1 cellular context compared by ENCODE assay signal in the genomic region with DNA sequence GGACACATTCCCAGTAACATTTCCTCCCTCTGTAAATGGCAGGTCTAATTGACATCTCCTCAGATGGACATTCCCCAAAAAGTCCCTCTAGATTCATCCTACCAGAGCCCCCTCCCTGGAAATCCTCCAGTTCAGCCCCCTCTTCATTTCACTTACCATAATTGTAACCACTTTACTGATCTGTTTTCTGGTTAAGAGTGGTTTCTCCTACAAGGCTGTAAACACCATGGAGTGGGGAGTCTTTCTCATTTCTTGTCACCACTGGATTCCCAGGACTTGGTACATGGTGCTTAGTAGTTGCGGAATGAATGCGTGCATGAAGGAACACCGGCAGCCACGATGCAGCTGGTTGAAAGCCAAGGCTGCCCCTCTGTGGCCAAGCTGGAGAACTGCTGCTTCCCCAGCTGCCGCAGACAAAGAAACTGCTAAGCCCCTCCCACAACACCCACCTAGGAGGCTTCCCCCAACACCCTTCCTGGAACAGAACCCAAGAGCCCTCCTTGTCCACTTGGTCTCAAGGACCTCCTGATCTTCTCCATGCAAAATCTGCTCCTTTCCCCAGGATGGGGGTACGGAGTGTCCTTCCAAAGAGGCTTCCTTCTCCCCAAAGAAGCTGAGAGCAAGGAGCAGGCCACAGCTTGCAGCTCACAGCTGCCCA.
TF ChIP-seq lines count a peak whose summit lies in the region.

No MANE protein-coding gene starts in this region.

TF ChIP-seq in K562, 482 proteins besides CTCF, POLR2A, EP300 and RAD21 (continued from another document and continues in another):
- TF ChIP-seq, protein P1, sequence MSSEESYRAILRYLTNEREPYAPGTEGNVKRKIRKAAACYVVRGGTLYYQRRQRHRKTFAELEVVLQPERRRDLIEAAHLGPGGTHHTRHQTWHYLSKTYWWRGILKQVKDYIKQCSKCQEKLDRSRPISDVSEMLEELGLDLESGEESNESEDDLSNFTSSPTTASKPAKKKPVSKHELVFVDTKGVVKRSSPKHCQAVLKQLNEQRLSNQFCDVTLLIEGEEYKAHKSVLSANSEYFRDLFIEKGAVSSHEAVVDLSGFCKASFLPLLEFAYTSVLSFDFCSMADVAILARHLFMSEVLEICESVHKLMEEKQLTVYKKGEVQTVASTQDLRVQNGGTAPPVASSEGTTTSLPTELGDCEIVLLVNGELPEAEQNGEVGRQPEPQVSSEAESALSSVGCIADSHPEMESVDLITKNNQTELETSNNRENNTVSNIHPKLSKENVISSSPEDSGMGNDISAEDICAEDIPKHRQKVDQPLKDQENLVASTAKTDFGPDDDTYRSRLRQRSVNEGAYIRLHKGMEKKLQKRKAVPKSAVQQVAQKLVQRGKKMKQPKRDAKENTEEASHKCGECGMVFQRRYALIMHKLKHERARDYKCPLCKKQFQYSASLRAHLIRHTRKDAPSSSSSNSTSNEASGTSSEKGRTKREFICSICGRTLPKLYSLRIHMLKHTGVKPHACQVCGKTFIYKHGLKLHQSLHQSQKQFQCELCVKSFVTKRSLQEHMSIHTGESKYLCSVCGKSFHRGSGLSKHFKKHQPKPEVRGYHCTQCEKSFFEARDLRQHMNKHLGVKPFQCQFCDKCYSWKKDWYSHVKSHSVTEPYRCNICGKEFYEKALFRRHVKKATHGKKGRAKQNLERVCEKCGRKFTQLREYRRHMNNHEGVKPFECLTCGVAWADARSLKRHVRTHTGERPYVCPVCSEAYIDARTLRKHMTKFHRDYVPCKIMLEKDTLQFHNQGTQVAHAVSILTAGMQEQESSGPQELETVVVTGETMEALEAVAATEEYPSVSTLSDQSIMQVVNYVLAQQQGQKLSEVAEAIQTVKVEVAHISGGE (CRISPR knock-in tag; IDR thresholded peaks at IDR 0.05) = peak in 1 of 3 experiments; percentile 46; a peak in 2 of 6 replicates
- no peak for TF ChIP-seq HDAC3 (IDR thresholded peaks at IDR 0.05; ENCODE audit: borderline replicate concordance, partially characterized antibody)
- TF ChIP-seq ZNF232 (CRISPR knock-in tag; IDR thresholded peaks at IDR 0.05) = no peak
- peak; percentile 82 for TF ChIP-seq CEBPB (tag; IDR thresholded peaks at IDR 0.05)
- TF ChIP-seq RBM14 (IDR thresholded peaks at IDR 0.05; ENCODE audit: borderline replicate concordance, insufficient read depth, low read depth, low read length) = no peak
- TF ChIP-seq, protein P2, sequence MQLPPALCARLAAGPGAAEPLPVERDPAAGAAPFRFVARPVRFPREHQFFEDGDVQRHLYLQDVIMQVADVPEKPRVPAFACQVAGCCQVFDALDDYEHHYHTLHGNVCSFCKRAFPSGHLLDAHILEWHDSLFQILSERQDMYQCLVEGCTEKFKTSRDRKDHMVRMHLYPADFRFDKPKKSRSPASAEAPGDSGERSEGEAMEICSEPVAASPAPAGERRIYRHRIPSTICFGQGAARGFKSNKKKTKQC (CRISPR knock-in tag; IDR thresholded peaks at IDR 0.05) = peak; percentile 69; the same call in 1 of the 2 replicates
- peak; percentile 66; the same call in 1 of the 2 replicates for TF ChIP-seq E2F4 (CRISPR knock-in tag; IDR thresholded peaks at IDR 0.05; ENCODE audit: low read depth)
- TF ChIP-seq HES1 (IDR thresholded peaks at IDR 0.05; ENCODE audit: low read depth) = no peak
- peak; percentile 97 for TF ChIP-seq CC2D1A (IDR thresholded peaks at IDR 0.05)
- no peak for TF ChIP-seq ZFX (CRISPR knock-in tag; IDR thresholded peaks at IDR 0.05)
- TF ChIP-seq SAP30 (IDR thresholded peaks at IDR 0.05; ENCODE audit: borderline replicate concordance, insufficient read depth, low read depth, low read length, poor library complexity, severe bottlenecking) = no peak
- TF ChIP-seq ZNF449 (CRISPR knock-in tag; IDR thresholded peaks at IDR 0.05) = peak; percentile 51; the same call in 1 of the 2 replicates
- TF ChIP-seq BDP1 (IDR thresholded peaks at IDR 0.05; ENCODE audit: insufficient read depth, insufficient read length) = no peak
- TF ChIP-seq, protein P3, sequence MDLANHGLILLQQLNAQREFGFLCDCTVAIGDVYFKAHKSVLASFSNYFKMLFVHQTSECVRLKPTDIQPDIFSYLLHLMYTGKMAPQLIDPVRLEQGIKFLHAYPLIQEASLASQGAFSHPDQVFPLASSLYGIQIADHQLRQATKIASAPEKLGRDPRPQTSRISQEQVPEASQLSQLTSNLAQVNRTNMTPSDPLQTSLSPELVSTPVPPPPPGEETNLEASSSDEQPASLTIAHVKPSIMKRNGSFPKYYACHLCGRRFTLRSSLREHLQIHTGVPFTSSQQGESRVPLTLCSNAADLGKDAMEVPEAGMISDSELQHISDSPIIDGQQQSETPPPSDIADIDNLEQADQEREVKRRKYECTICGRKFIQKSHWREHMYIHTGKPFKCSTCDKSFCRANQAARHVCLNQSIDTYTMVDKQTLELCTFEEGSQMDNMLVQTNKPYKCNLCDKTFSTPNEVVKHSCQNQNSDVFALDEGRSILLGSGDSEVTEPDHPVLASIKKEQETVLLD (IDR thresholded peaks at IDR 0.05) = peak; percentile 54; the same call in 1 of the 2 replicates
- TF ChIP-seq GABPA (tag; conservative IDR thresholded peaks at IDR 0.05; ENCODE audit: low read depth) = no peak
- no peak for TF ChIP-seq TAF9B (IDR thresholded peaks at IDR 0.05; ENCODE audit: partially characterized antibody)
- TF ChIP-seq ELF4 (CRISPR knock-in tag; IDR thresholded peaks at IDR 0.05) = peak; percentile 90
- TF ChIP-seq CGGBP1 (CRISPR knock-in tag; IDR thresholded peaks at IDR 0.05) = peak; percentile 72; the same call in 1 of the 2 replicates
- TF ChIP-seq ELF1 (tag; IDR thresholded peaks at IDR 0.05) = no peak
- no peak for TF ChIP-seq NR0B1 (IDR thresholded peaks at IDR 0.05; ENCODE audit: partially characterized antibody)
- TF ChIP-seq ZNF780A (CRISPR knock-in tag; IDR thresholded peaks at IDR 0.05) = 0 out of 2 replicates have a peak, but pooled peaks have one; percentile 25
- no peak for TF ChIP-seq CBFA2T2 (conservative IDR thresholded peaks at IDR 0.05)
- no peak for TF ChIP-seq ZNF121 (CRISPR knock-in tag; conservative IDR thresholded peaks at IDR 0.05)
- TF ChIP-seq U2AF1 (optimal IDR thresholded peaks at IDR 0.05; ENCODE audit: low read depth, low read length) = no peak
- TF ChIP-seq, protein P4, sequence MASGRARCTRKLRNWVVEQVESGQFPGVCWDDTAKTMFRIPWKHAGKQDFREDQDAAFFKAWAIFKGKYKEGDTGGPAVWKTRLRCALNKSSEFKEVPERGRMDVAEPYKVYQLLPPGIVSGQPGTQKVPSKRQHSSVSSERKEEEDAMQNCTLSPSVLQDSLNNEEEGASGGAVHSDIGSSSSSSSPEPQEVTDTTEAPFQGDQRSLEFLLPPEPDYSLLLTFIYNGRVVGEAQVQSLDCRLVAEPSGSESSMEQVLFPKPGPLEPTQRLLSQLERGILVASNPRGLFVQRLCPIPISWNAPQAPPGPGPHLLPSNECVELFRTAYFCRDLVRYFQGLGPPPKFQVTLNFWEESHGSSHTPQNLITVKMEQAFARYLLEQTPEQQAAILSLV (tag; IDR thresholded peaks at IDR 0.05) = no peak; the same call in 1 of the 2 replicates
- TF ChIP-seq EP400 (IDR thresholded peaks at IDR 0.05) = no peak
- TF ChIP-seq HMGN3 (IDR thresholded peaks at IDR 0.05; ENCODE audit: borderline replicate concordance, extremely low read depth, insufficient read length, low read depth, low read length) = no peak
- TF ChIP-seq TAF7 (tag; IDR thresholded peaks at IDR 0.05) = no peak
- no peak for TF ChIP-seq PATZ1 (CRISPR knock-in tag; IDR thresholded peaks at IDR 0.05; ENCODE audit: borderline replicate concordance)
- TF ChIP-seq RB1 (IDR thresholded peaks at IDR 0.05; ENCODE audit: low read depth) = peak; percentile 99
- peak; percentile 84; the same call in 1 of the 2 replicates for TF ChIP-seq TARDBP (IDR thresholded peaks at IDR 0.05)
- TF ChIP-seq SMARCE1 (IDR thresholded peaks at IDR 0.05) = no peak
- TF ChIP-seq ZFP1 (CRISPR knock-in tag; IDR thresholded peaks at IDR 0.05) = peak; percentile 65
- peak; percentile 74; the same call in 1 of the 2 replicates for TF ChIP-seq ZNF431 (CRISPR knock-in tag; IDR thresholded peaks at IDR 0.05)
- TF ChIP-seq YBX1 (IDR thresholded peaks at IDR 0.05) = no peak
- no peak for TF ChIP-seq TRIM24 (IDR thresholded peaks at IDR 0.05)
- no peak for TF ChIP-seq ZNF274 (IDR thresholded peaks at IDR 0.05; ENCODE audit: borderline replicate concordance, low read depth, low read length)
- peak; percentile 84; the same call in 1 of the 2 replicates for TF ChIP-seq ZNF778 (CRISPR knock-in tag; IDR thresholded peaks at IDR 0.05)
- TF ChIP-seq CBX8 (IDR thresholded peaks at IDR 0.05; ENCODE audit: borderline replicate concordance, extremely low read depth, low read depth, low read length, poor library complexity, severe bottlenecking) = no peak
- TF ChIP-seq GATAD2A (IDR thresholded peaks at IDR 0.05) = no peak; the same call in none of the 2 replicates
- 0 out of 2 replicates have a peak, but pooled peaks have one; percentile 23 for TF ChIP-seq CCAR2 (IDR thresholded peaks at IDR 0.05; ENCODE audit: low read depth, low read length)
- no peak for TF ChIP-seq CBX2 (IDR thresholded peaks at IDR 0.05; ENCODE audit: insufficient read depth, low read length, poor library complexity, severe bottlenecking)
- TF ChIP-seq POLR2AphosphoS5 (IDR thresholded peaks at IDR 0.05; ENCODE audit: control insufficient read depth, insufficient read depth, low read depth, low read length) = no peak
- TF ChIP-seq FOXA1 (IDR thresholded peaks at IDR 0.05; ENCODE audit: borderline replicate concordance) = no peak
- no peak for TF ChIP-seq GATA2 (CRISPR knock-in tag; IDR thresholded peaks at IDR 0.05)
- TF ChIP-seq CREBBP (IDR thresholded peaks at IDR 0.05; ENCODE audit: low read depth, low read length) = no peak
- peak; percentile 94 for TF ChIP-seq ZBTB43 (CRISPR knock-in tag; IDR thresholded peaks at IDR 0.05)
- TF ChIP-seq ZNF77 (CRISPR knock-in tag; IDR thresholded peaks at IDR 0.05) = no peak
- peak; percentile 83 for TF ChIP-seq OTX1 (CRISPR knock-in tag; IDR thresholded peaks at IDR 0.05)
- TF ChIP-seq KLF1 (tag; IDR thresholded peaks at IDR 0.05) = no peak; the same call in 1 of the 2 replicates
- TF ChIP-seq YY1 (IDR thresholded peaks at IDR 0.05; ENCODE audit: borderline replicate concordance in 1 of 3, control insufficient read depth in 1 of 3, extremely low read depth in 1 of 3, insufficient read depth in 3 of 3, insufficient read length in 1 of 3, insufficient replicate concordance in 2 of 3, low read depth in 1 of 3, low read length in 2 of 3) = peak in 2 of 3 experiments; percentile 62 to 70
